14 cellular contexts compared by ENCODE assay signal in the genomic region with DNA sequence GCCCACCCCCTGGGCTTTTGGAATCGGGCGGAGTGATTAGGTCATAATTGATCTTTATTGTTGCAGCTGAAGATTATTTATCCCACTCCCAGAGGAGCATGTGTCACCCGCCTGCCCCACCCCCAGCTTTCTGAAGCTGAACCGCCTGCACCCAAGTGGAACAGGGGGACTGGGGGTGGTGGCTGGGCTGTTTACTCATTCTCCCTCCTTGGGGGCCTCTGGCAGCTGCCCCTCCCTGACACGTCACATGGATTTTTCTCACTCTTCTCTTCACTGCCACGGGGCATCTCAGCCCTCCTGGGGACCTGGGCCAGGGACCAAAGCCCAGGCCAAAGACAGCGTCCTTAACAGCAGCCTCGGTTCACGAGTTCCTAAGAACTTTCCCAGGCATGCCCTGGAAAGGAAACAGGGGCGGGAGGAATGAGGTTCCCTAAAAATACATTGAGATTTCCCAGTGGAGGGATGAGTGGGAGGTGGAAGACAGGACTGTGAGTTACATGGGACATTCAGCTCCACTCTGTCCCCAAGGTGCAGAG. TPM values are rescaled to one million over a fixed set of nuclear protein-coding genes. Genes with fewer than 3 reads are reported as not detected.
DNase-seq lines count a peak whose midpoint lies in the region; ATAC-seq, FAIRE-seq and TF ChIP-seq lines count a peak whose summit lies in the region.
"Had no signal": no experiment of that assay in that cellular context is flagged by ENCODE, and none has a peak within 500 bp of the region (broad histone marks: within the 10 kb centered on the region; RNA-seq: fewer than 3 reads in every experiment).

No MANE protein-coding gene starts in this region.

- H2AFZ ChIP-seq in ACC112 (ENCODE audit: low read length, unreplicated experiment), result peak overlapping the region; percentile 92

- H3K9me3 ChIP-seq in Peyer's patch (no peaks in the 10 kb centered on the region), heart left ventricle (no peaks in the 10 kb centered on the region), prostate gland (no peaks in the 10 kb centered on the region), small intestine (ENCODE audit: control insufficient read depth, low read depth) (no peaks in the 10 kb centered on the region)

- FAIRE-seq in small intestine (lab: Jason Lieb, UNC), result no peak

- H3K27ac ChIP-seq in ACC112 (ENCODE audit: low read depth, low read length) (peak overlapping the region; percentile 67), Peyer's patch (peak overlapping the region in 3 of 4 donors; percentile 20 to 65 (median 57)), heart left ventricle (peak overlapping the region in 11 of 12 donors; percentile 32 to 85 (median 70)), prostate gland (peak overlapping the region; percentile 42 to 70), small intestine (ENCODE audit: low read depth in 1 of 2, low read length in 1 of 2) (peak overlapping the region in 1 of 2 donors; percentile 29)

- H3K4me1 ChIP-seq in ACC112 (ENCODE audit: control insufficient read depth, insufficient read depth, low read length, unreplicated experiment), result peaks cover 16% of the 10 kb centered on the region
- H3K4me1 ChIP-seq in Peyer's patch, result peaks cover 0 to 7% (median 0%) of the 10 kb centered on the region in 4 donors
- H3K4me1 ChIP-seq in heart left ventricle, result peaks cover 0 to 56% (median 30%) of the 10 kb centered on the region in 12 donors
- H3K4me1 ChIP-seq in prostate gland (replicated peaks), result no peaks in the 10 kb centered on the region
- H3K4me1 ChIP-seq in small intestine (ENCODE audit: control insufficient read depth in 2 of 2, insufficient read depth in 1 of 2, low read depth in 1 of 2, low read length in 1 of 2), result no peaks in the 10 kb centered on the region

- H3K27me3 ChIP-seq in ACC112 (ENCODE audit: insufficient read depth, low read length) (no peaks in the 10 kb centered on the region), Peyer's patch (no peaks in the 10 kb centered on the region), heart left ventricle (no peaks in the 10 kb centered on the region), prostate gland (replicated peaks; ENCODE audit: insufficient read depth) (no peaks in the 10 kb centered on the region), small intestine (ENCODE audit: control insufficient read depth in 2 of 2, insufficient read depth in 2 of 2, low read length in 2 of 2) (no peaks in the 10 kb centered on the region)

- DNase-seq in Peyer's patch (no peak), heart left ventricle (peak; percentile 43 to 61 (median 52)), prostate gland (ENCODE audit: low spot score) (no peak), left lobe of liver (ENCODE audit: low spot score) (no peak), small intestine (no peak)
- DNase-seq: activated B cell treated with CpG ODN at 0.5 μM for 24 hours; activated effector memory CD4-positive, alpha-beta T cell treated with Interleukin-2 at 50 U/mL for 16 hours; AML-193; cerebellar nuclear complex; GDM1; stimulated activated CD8-positive, alpha-beta memory T cell treated with anti-CD3 and anti-CD28 coated beads, Interleukin-4, amount 100 ng/mL, for 48 hours had no signal

- no peak for TF ChIP-seq CTCF in Peyer's patch (IDR thresholded peaks at IDR 0.05)
- TF ChIP-seq CTCF in heart left ventricle (IDR thresholded peaks at IDR 0.05), result no peak
- TF ChIP-seq CTCF in prostate gland (IDR thresholded peaks at IDR 0.05), result no peak

- intact Hi-C loops in heart left ventricle (cut with DNase I), result loop anchor here in 2 of 10 donors (5.0 to 10.0 kb wide), 2 partner anchors 54 to 156 kb away; no protein-coding TSS in a partner anchor
- intact Hi-C loops in prostate gland (cut with DNase I), result no loop called here

- no peaks in the 10 kb centered on the region for H3K79me2 ChIP-seq in ACC112 (ENCODE audit: control insufficient read depth, insufficient read depth, low read length, unreplicated experiment)

- H3K4me3 ChIP-seq in ACC112 (ENCODE audit: low read depth, low read length), result peak overlapping the region; percentile 30
- no peak overlapping the region for H3K4me3 ChIP-seq in Peyer's patch
- peak overlapping the region in 1 of 12 donors; percentile 26 for H3K4me3 ChIP-seq in heart left ventricle
- no peak overlapping the region for H3K4me3 ChIP-seq in prostate gland
- H3K4me3 ChIP-seq in small intestine (ENCODE audit: low read depth in 1 of 2, low read length in 2 of 2), result no peak overlapping the region

- H3K36me3 ChIP-seq in ACC112 (ENCODE audit: insufficient read depth, low read length), result no peaks in the 10 kb centered on the region
- H3K36me3 ChIP-seq in Peyer's patch, result no peaks in the 10 kb centered on the region
- H3K36me3 ChIP-seq in heart left ventricle, result no peaks in the 10 kb centered on the region
- H3K36me3 ChIP-seq in prostate gland, result no peaks in the 10 kb centered on the region
- no peaks in the 10 kb centered on the region for H3K36me3 ChIP-seq in small intestine (ENCODE audit: control insufficient read depth in 2 of 2, insufficient read depth in 2 of 2, low read length in 2 of 2)

- TF ChIP-seq POLR2A in Peyer's patch (IDR thresholded peaks at IDR 0.05) (no peak), heart left ventricle (IDR thresholded peaks at IDR 0.05) (no peak), prostate gland (IDR thresholded peaks at IDR 0.05) (no peak)

- peak; percentile 43 to 71 (median 60) for ATAC-seq in heart left ventricle
- no peak for ATAC-seq in left lobe of liver
- no peak for ATAC-seq in HG03457 (IDR thresholded peaks at IDR 0.05; ENCODE audit: unreplicated experiment)
- no peak for ATAC-seq in GM21526 (IDR thresholded peaks at IDR 0.05; ENCODE audit: low FRiP score, unreplicated experiment)

- WGBS in heart left ventricle, 4 donors, result 27 to 40% (median 29%) methylated on average over 10 of the region's 10 CpGs
- 46% methylated on average over 10 of the region's 10 CpGs for WGBS in prostate gland
- 22 to 46% (median 33%) methylated on average over 9 to 10 of the region's 10 CpGs for WGBS in small intestine, 3 donors

RNA-seq across cellular contexts. Expression of a gene that starts 31.6 kb away (rescaled TPM):
- total RNA-seq in Peyer's patch (10 to 100 TPM; 42.1 to 80.3 (median 59.0) TPM), heart left ventricle (10 to 100 TPM in 8 of 9 donors, 1 to 10 TPM in 1; 8.8 to 16.0 (median 13.0) TPM), prostate gland (10 to 100 TPM; 91.9 to 95.9 TPM), left lobe of liver (33.8 TPM)
- polyA plus RNA-seq in heart left ventricle (1 to 10 TPM; 8.2 to 8.5 TPM), small intestine (10 to 100 TPM; 12.4 to 19.9 (median 17.4) TPM)
- total RNA-seq: activated B cell treated with CpG ODN at 0.5 μM for 24 hours had no signal

Comparison
In these comparisons a context has a peak if more than half of its experiments do, and no peak if none do; other contexts are left out.
1. DNase-seq: peak in heart left ventricle (5 of 5); none in Peyer's patch (0 of 3), prostate gland (single experiment), left lobe of liver (single experiment) and small intestine (single experiment).
2. ATAC-seq: peak in heart left ventricle (4 of 4); none in left lobe of liver (single experiment), HG03457 (single experiment) and GM21526 (single experiment).